In genomic region chr6:133814797-133815196, GRCh38 we compare ENCODE assay signal across 11 cellular contexts.
DNase-seq lines count a peak whose midpoint lies in the region; ATAC-seq, FAIRE-seq and TF ChIP-seq lines count a peak whose summit lies in the region.
"Had no signal": no experiment of that assay in that cellular context is flagged by ENCODE, and none has a peak within 500 bp of the region (broad histone marks: within the 10 kb centered on the region; RNA-seq: fewer than 3 reads in every experiment).

No MANE protein-coding gene starts in this region.

- H3K4me1 ChIP-seq in A549 (peaks cover 9% of the 10 kb centered on the region; the same call in 1 of the 3 replicates), gastroesophageal sphincter (peaks cover 0 to 7% (median 0%) of the 10 kb centered on the region in 3 donors)

- no peak for TF ChIP-seq RAD21 in A549 (conservative IDR thresholded peaks at IDR 0.05 in 1 of 2, IDR thresholded peaks at IDR 0.05 in 1 of 2)

- H3K4me2 ChIP-seq in A549: no peak overlapping the region

- no peaks in the 10 kb centered on the region for H3K27me3 ChIP-seq in gastroesophageal sphincter
- H3K27me3 ChIP-seq: heart right ventricle had no signal

- H3K4me3 ChIP-seq in A549 (no peak overlapping the region), gastroesophageal sphincter (no peak overlapping the region)
- H3K4me3 ChIP-seq: heart right ventricle had no signal

- H3K4me3 Mint-ChIP-seq in T-helper 17 cell: no peak overlapping the region

- CTCF ChIA-PET in A549 (lab: Yijun Ruan, JAX): interaction anchor here (0.5 to 2.2 kb wide), 2 partner anchors 23 to 990 kb away, joined by 4 to 6 read pairs; no protein-coding TSS in a partner anchor

- no peak for TF ChIP-seq CTCF in A549 (IDR thresholded peaks at IDR 0.05)
- TF ChIP-seq CTCF in gastroesophageal sphincter (IDR thresholded peaks at IDR 0.05): no peak

- H3K27ac ChIP-seq in A549: peak overlapping the region; percentile 11 to 75; a peak in 4 of 6 replicates
- peak overlapping the region in 2 of 4 donors; percentile 29 to 48 for H3K27ac ChIP-seq in gastroesophageal sphincter

- DNase-seq in A549 (ENCODE audit: low read depth in 1 of 2, low spot score in 1 of 2): peak in 1 of 2 experiments; percentile 39
- peak; percentile 25 for DNase-seq in GM04503 (ENCODE audit: low read depth)
- DNase-seq in T1000 (lab: John Stamatoyannopoulos, UW): peak; percentile 27
- no peak for DNase-seq in T-helper 17 cell
- DNase-seq in LoVo (ENCODE audit: low spot score): no peak
- DNase-seq in NCI-H1436 (lab: John Stamatoyannopoulos, UW): no peak
- DNase-seq: heart right ventricle, NCI-H69 had no signal

- ATAC-seq in A549: no peak
- peak; percentile 77 for ATAC-seq in gastroesophageal sphincter
- no peak for ATAC-seq in T-helper 17 cell
- ATAC-seq in GM21360 (IDR thresholded peaks at IDR 0.05; ENCODE audit: unreplicated experiment): no peak

- peaks cover 17% of the 10 kb centered on the region for H3K9me3 ChIP-seq in A549
- H3K9me3 ChIP-seq in gastroesophageal sphincter: no peaks in the 10 kb centered on the region
- no peaks in the 10 kb centered on the region for H3K9me3 ChIP-seq in T-helper 17 cell (ENCODE audit: control insufficient read depth, low read length, poor library complexity, severe bottlenecking)

- H3K27me3 Mint-ChIP-seq in T-helper 17 cell: peaks cover 18% of the 10 kb centered on the region

- H3K36me3 ChIP-seq in gastroesophageal sphincter: no peaks in the 10 kb centered on the region
- H3K36me3 ChIP-seq: heart right ventricle had no signal

- TF ChIP-seq EP300 in A549 (IDR thresholded peaks at IDR 0.05) (no peak), gastroesophageal sphincter (IDR thresholded peaks at IDR 0.05) (no peak)

- H3K27ac Mint-ChIP-seq in T-helper 17 cell: no peak overlapping the region

- no peak for TF ChIP-seq POLR2A in A549 (IDR thresholded peaks at IDR 0.05; ENCODE audit: low read length)
- no peak for TF ChIP-seq POLR2A in gastroesophageal sphincter (IDR thresholded peaks at IDR 0.05)

- no peak for FAIRE-seq in A549 (lab: Jason Lieb, UNC)
- FAIRE-seq: D721Med had no signal

- H3K4me1 Mint-ChIP-seq in T-helper 17 cell: no peaks in the 10 kb centered on the region

- 9% methylated on average over 1 of the region's 1 CpG for WGBS in A549 (ENCODE audit: missing lambda C conversion rate)
- 75% methylated on average over 1 of the region's 1 CpG; no CpG with 5 or more reads in 1 of the 2 donors for WGBS in gastroesophageal sphincter (ENCODE audit: low coverage in 1 of 2), 2 donors

- POLR2A ChIA-PET in A549 (lab: Yijun Ruan, JAX): no interaction called here

- H3K36me3 Mint-ChIP-seq in T-helper 17 cell (ENCODE audit: low read depth): no peaks in the 10 kb centered on the region

TF ChIP-seq in A549, 52 proteins besides CTCF, POLR2A, EP300 and RAD21:
- TF ChIP-seq TFCP2L1 (CRISPR knock-in tag; IDR thresholded peaks at IDR 0.05) (no peak), SMC3 (IDR thresholded peaks at IDR 0.05) (no peak), CEBPB (IDR thresholded peaks at IDR 0.05) (peak; percentile 62 to 77), HES2 (IDR thresholded peaks at IDR 0.05) (peak; percentile 66; the same call in 1 of the 2 replicates), JUNB (IDR thresholded peaks at IDR 0.05) (peak; percentile 42; the same call in 1 of the 2 replicates), FOSL2 (IDR thresholded peaks at IDR 0.05) (peak; percentile 39), FOSL2 (CRISPR knock-in tag; IDR thresholded peaks at IDR 0.05) (peak; percentile 43), ZNF302 (CRISPR knock-in tag; IDR thresholded peaks at IDR 0.05) (no peak)
TF ChIP-seq in A549: peak in this region for 4.

Comparison
In these comparisons a context has a peak if more than half of its experiments do, and no peak if none do; other contexts are left out.
1. DNase-seq: peak in GM04503 (single experiment) and T1000 (single experiment); none in T-helper 17 cell (0 of 3), LoVo (single experiment) and NCI-H1436 (single experiment).